22 cellular contexts compared by ENCODE assay signal in genomic region chr21:29801122-29801521, GRCh38.
DNase-seq lines count a peak whose midpoint lies in the region; ATAC-seq, FAIRE-seq and TF ChIP-seq lines count a peak whose summit lies in the region.
"Had no signal": no experiment of that assay in that cellular context is flagged by ENCODE, and none has a peak within 500 bp of the region (broad histone marks: within the 10 kb centered on the region; RNA-seq: fewer than 3 reads in every experiment).

No MANE protein-coding gene starts in this region.

- H2AFZ ChIP-seq in IMR-90 (replicated peaks; ENCODE audit: low read length, poor library complexity) (no peak overlapping the region), K562 (ENCODE audit: low read depth, low read length) (no peak overlapping the region), MM.1S (ENCODE audit: low read length) (no peak overlapping the region)

- no peak overlapping the region for H3K9ac ChIP-seq in IMR-90 (ENCODE audit: low read depth, low read length)
- H3K9ac ChIP-seq in K562 (ENCODE audit: insufficient read depth in 1 of 2, low read depth in 2 of 2, low read length in 2 of 2) = no peak overlapping the region
- no peak overlapping the region for H3K9ac ChIP-seq in MM.1S (ENCODE audit: low read length)
- H3K9ac ChIP-seq: BLaER1 treated with 17β-estradiol and CSF1 and Interleukin-3, amounts not matched to agents 10 nM and 100 nM had no signal

- no peak overlapping the region for H2AK5ac ChIP-seq in IMR-90 (ENCODE audit: low read depth, low read length)

- peaks cover 20% of the 10 kb centered on the region for H3K27me3 Mint-ChIP-seq in activated CD8-positive, alpha-beta T cell treated with anti-CD3 and anti-CD28 coated beads, Interleukin-2, amount 10 ng/mL, durations not matched to agents 7 days and 5 days (ENCODE audit: low read depth)

- H3K27ac ChIP-seq in IMR-90 (ENCODE audit: insufficient read depth, low read length) (no peak overlapping the region), K562 (ENCODE audit: extremely low read depth, low read depth, low read length) (no peak overlapping the region), MM.1S (ENCODE audit: low read length) (no peak overlapping the region)
- H3K27ac ChIP-seq: A549; BLaER1 treated with 17β-estradiol and CSF1 and Interleukin-3, amounts not matched to agents 10 nM and 100 nM; C4-2B had no signal

- TF ChIP-seq EP300 in K562 (IDR thresholded peaks at IDR 0.05; ENCODE audit: low read length) = no peak

- H2BK15ac ChIP-seq in IMR-90 (ENCODE audit: low read depth, low read length) = no peak overlapping the region

- no peak overlapping the region for H3K56ac ChIP-seq in IMR-90 (ENCODE audit: extremely low read depth, insufficient read depth, low read length)

- BruUV-seq in IMR-90 (replicated peaks; lab: Mats Ljungman, UMichigan) = no TSS peak
- BruUV-seq in K562 (replicated peaks; lab: Mats Ljungman, UMichigan) = no TSS peak

- intact Hi-C loops in IMR-90 (cut with micrococcal nuclease) = no loop called here
- intact Hi-C loops in K562 (cut with micrococcal nuclease) = no loop called here

- H3K4me3 Mint-ChIP-seq in activated CD8-positive, alpha-beta T cell treated with anti-CD3 and anti-CD28 coated beads, Interleukin-2, amount 10 ng/mL, durations not matched to agents 7 days and 5 days = no peak overlapping the region
- H3K4me3 Mint-ChIP-seq: B cell; CD4-positive, alpha-beta T cell; CD8-positive, alpha-beta T cell had no signal

- no peak overlapping the region for H3K14ac ChIP-seq in IMR-90 (replicated peaks; ENCODE audit: low read depth, low read length)

- H3K9me3 Mint-ChIP-seq in activated CD8-positive, alpha-beta T cell treated with anti-CD3 and anti-CD28 coated beads, Interleukin-2, amount 10 ng/mL, durations not matched to agents 7 days and 5 days (ENCODE audit: insufficient read depth) = no peaks in the 10 kb centered on the region
- H3K9me3 Mint-ChIP-seq: CD4-positive, alpha-beta T cell; CD8-positive, alpha-beta T cell had no signal

- H4K91ac ChIP-seq in IMR-90 (ENCODE audit: insufficient read depth, low read depth, low read length) = no peak overlapping the region

- H2AK9ac ChIP-seq in IMR-90 (replicated peaks; ENCODE audit: low read depth, low read length, poor library complexity) = no peak overlapping the region

- no peaks in the 10 kb centered on the region for H3K4me1 ChIP-seq in IMR-90 (ENCODE audit: control insufficient read depth, insufficient read depth, low read length)
- no peaks in the 10 kb centered on the region for H3K4me1 ChIP-seq in K562 (replicated peaks in 1 of 2; ENCODE audit: control insufficient read depth in 2 of 2, insufficient read depth in 2 of 2, low read length in 2 of 2)
- H3K4me1 ChIP-seq in MM.1S (ENCODE audit: low read length) = no peaks in the 10 kb centered on the region
- H3K4me1 ChIP-seq: A549; BLaER1 treated with 17β-estradiol and CSF1 and Interleukin-3, amounts not matched to agents 10 nM and 100 nM had no signal

- H3K79me2 ChIP-seq in K562 (ENCODE audit: control insufficient read depth, insufficient read depth, low read length) (no peaks in the 10 kb centered on the region), MM.1S (ENCODE audit: low read length) (no peaks in the 10 kb centered on the region)

- CTCF ChIA-PET in HEK293T (lab: Yijun Ruan, JAX) = no interaction called here
- CTCF ChIA-PET in IMR-90 (lab: Yijun Ruan, JAX) = no interaction called here
- CTCF ChIA-PET in K562 (lab: Yijun Ruan, JAX; ENCODE audit: low intra/inter-chr PET ratio) = no interaction called here
- CTCF ChIA-PET in activated CD8-positive, alpha-beta T cell treated with anti-CD3 and anti-CD28 coated beads, Interleukin-2, amount 10 ng/mL, durations not matched to agents 7 days and 5 days (lab: Charles Lee) = no interaction called here

- in situ Hi-C loops in IMR-90 (cut with MboI; ENCODE audit: low sequenced_read_pairs) (no loop called here), K562 (cut with MboI) (no loop called here)

- WGBS in IMR-90 (ENCODE audit: extremely low coverage in 2 of 2, insufficient read length in 1 of 2), 2 experiments = no CpG with 5 or more reads among the region's 4 CpGs
- WGBS in K562 (ENCODE audit: insufficient coverage, low coverage, missing lambda C conversion rate) = 5% methylated on average over 4 of the region's 4 CpGs

- no peak overlapping the region for H2BK20ac ChIP-seq in IMR-90 (ENCODE audit: low read depth, low read length)

- H3K9me1 ChIP-seq in IMR-90 (ENCODE audit: insufficient read depth, low read length) (no peaks in the 10 kb centered on the region), K562 (ENCODE audit: control insufficient read depth, insufficient read depth, low read length) (no peaks in the 10 kb centered on the region)

- no peak overlapping the region for H3K23ac ChIP-seq in IMR-90 (ENCODE audit: low read depth, low read length)

- no peaks in the 10 kb centered on the region for H3K36me3 Mint-ChIP-seq in activated CD8-positive, alpha-beta T cell treated with anti-CD3 and anti-CD28 coated beads, Interleukin-2, amount 10 ng/mL, durations not matched to agents 7 days and 5 days (ENCODE audit: low read depth)
- H3K36me3 Mint-ChIP-seq: CD8-positive, alpha-beta T cell had no signal

- no peak for FAIRE-seq in K562 (lab: Jason Lieb, UNC)
- FAIRE-seq: A549, D721Med, G401.6, GM12892, GM18507 had no signal

- H4K20me1 ChIP-seq in IMR-90 (ENCODE audit: insufficient read depth, low read length) = no peaks in the 10 kb centered on the region
- H4K20me1 ChIP-seq in K562 (replicated peaks; ENCODE audit: control insufficient read depth, insufficient read depth, low read length) = no peaks in the 10 kb centered on the region
- H4K20me1 ChIP-seq in MM.1S (ENCODE audit: insufficient read depth, low read length) = no peaks in the 10 kb centered on the region
- H4K20me1 ChIP-seq: BLaER1 treated with 17β-estradiol and CSF1 and Interleukin-3, amounts not matched to agents 10 nM and 100 nM had no signal

- POLR2A ChIA-PET in HEK293T (lab: Yijun Ruan, JAX) = no interaction called here
- POLR2A ChIA-PET in IMR-90 (lab: Charles Lee; ENCODE audit: unreplicated experiment) = no interaction called here
- POLR2A ChIA-PET in K562 (lab: Yijun Ruan, JAX) = interaction anchor here (1.1 kb wide), 1 partner anchor 166 kb away, joined by 4 read pairs; no protein-coding TSS in a partner anchor
- POLR2A ChIA-PET in activated CD8-positive, alpha-beta T cell treated with anti-CD3 and anti-CD28 coated beads, Interleukin-2, amount 10 ng/mL, durations not matched to agents 7 days and 5 days (lab: Charles Lee) = no interaction called here

- no peak overlapping the region for H4K8ac ChIP-seq in IMR-90 (ENCODE audit: low read depth in 2 of 2, low read length in 2 of 2)

- dilution Hi-C loops in IMR-90 (cut with HindIII; ENCODE audit: low sequenced_read_pairs, unreplicated experiment) = no loop called here

- H3K4me1 Mint-ChIP-seq in activated CD8-positive, alpha-beta T cell treated with anti-CD3 and anti-CD28 coated beads, Interleukin-2, amount 10 ng/mL, durations not matched to agents 7 days and 5 days (ENCODE audit: low read depth) = no peaks in the 10 kb centered on the region
- H3K4me1 Mint-ChIP-seq: B cell had no signal

- no peak overlapping the region for H2BK120ac ChIP-seq in IMR-90 (ENCODE audit: low read depth, low read length)

- H2BK5ac ChIP-seq in IMR-90 (ENCODE audit: low read depth, low read length, poor library complexity, severe bottlenecking) = no peak overlapping the region

- H3K36me3 ChIP-seq in IMR-90 (ENCODE audit: control insufficient read depth, insufficient read depth, low read length) = no peaks in the 10 kb centered on the region
- H3K36me3 ChIP-seq in K562 (ENCODE audit: control insufficient read depth, insufficient read depth, low read length) = no peaks in the 10 kb centered on the region
- H3K36me3 ChIP-seq in MM.1S (replicated peaks; ENCODE audit: insufficient read depth, low read length) = no peaks in the 10 kb centered on the region
- H3K36me3 ChIP-seq: BLaER1 treated with 17β-estradiol and CSF1 and Interleukin-3, amounts not matched to agents 10 nM and 100 nM had no signal

- no peaks in the 10 kb centered on the region for H3F3A ChIP-seq in MM.1S (ENCODE audit: insufficient read depth, low read length)

- no peak overlapping the region for H3K27ac Mint-ChIP-seq in activated CD8-positive, alpha-beta T cell treated with anti-CD3 and anti-CD28 coated beads, Interleukin-2, amount 10 ng/mL, durations not matched to agents 7 days and 5 days
- H3K27ac Mint-ChIP-seq: B cell; CD4-positive, alpha-beta T cell; CD8-positive, alpha-beta T cell had no signal

- H3K27me3 ChIP-seq in IMR-90 (ENCODE audit: control insufficient read depth, insufficient read depth, low read length) = peaks cover 1% of the 10 kb centered on the region; the same call in 1 of the 2 replicates
- H3K27me3 ChIP-seq in K562 (ENCODE audit: control insufficient read depth in 2 of 2, insufficient read depth in 2 of 2, low read length in 2 of 2) = no peaks in the 10 kb centered on the region
- no peaks in the 10 kb centered on the region for H3K27me3 ChIP-seq in MM.1S (replicated peaks; ENCODE audit: insufficient read depth, low read length)
- H3K27me3 ChIP-seq: BLaER1 treated with 17β-estradiol and CSF1 and Interleukin-3, amounts not matched to agents 10 nM and 100 nM had no signal

- DNase-seq in HEK293T (ENCODE audit: extremely low spot score) (no peak), IMR-90 (no peak), K562 (ENCODE audit: extremely low read depth in 1 of 4, low spot score in 3 of 4) (no peak), MM.1S (no peak)
- no peak for DNase-seq in activated CD4-positive, alpha-beta T cell treated with anti-CD3 and anti-CD28 coated beads for 4 hours
- no peak for DNase-seq in activated CD8-positive, alpha-beta T cell treated with anti-CD3 and anti-CD28 coated beads, Interleukin-2, amount 10 ng/mL, durations not matched to agents 7 days and 5 days
- DNase-seq: 8988T; AML-193; Caco-2; Calu3; CD4-positive, alpha-beta T cell; CD8-positive, alpha-beta T cell; DMS79 treated with DMSO at 0.1 percent for 48 hours; GF-D8 had no signal

- TF ChIP-seq RAD21 in IMR-90 (IDR thresholded peaks at IDR 0.05; ENCODE audit: low read length) (no peak), K562 (CRISPR knock-in tag; conservative IDR thresholded peaks at IDR 0.05 in 1 of 2, IDR thresholded peaks at IDR 0.05 in 1 of 2) (no peak)

- no peaks in the 10 kb centered on the region for H3K79me1 ChIP-seq in IMR-90 (ENCODE audit: low read depth in 1 of 2, low read length in 2 of 2)

- no peak overlapping the region for H3K4me3 ChIP-seq in IMR-90 (ENCODE audit: insufficient read depth, low read depth, low read length)
- H3K4me3 ChIP-seq in K562 = no peak overlapping the region
- H3K4me3 ChIP-seq in MM.1S (ENCODE audit: low read length) = no peak overlapping the region
- H3K4me3 ChIP-seq: A549; BLaER1 treated with 17β-estradiol and CSF1 and Interleukin-3, amounts not matched to agents 10 nM and 100 nM had no signal

- no peak for TF ChIP-seq POLR2A in IMR-90 (IDR thresholded peaks at IDR 0.05; ENCODE audit: low read depth, low read length)
- no peak for TF ChIP-seq POLR2A in K562 (conservative IDR thresholded peaks at IDR 0.05)

- H3K9me3 ChIP-seq in IMR-90 (ENCODE audit: control insufficient read depth, insufficient read depth, low read length) (no peaks in the 10 kb centered on the region), K562 (replicated peaks; ENCODE audit: control insufficient read depth, insufficient read depth, low read depth, low read length) (no peaks in the 10 kb centered on the region), MM.1S (replicated peaks; ENCODE audit: insufficient read depth, low read length) (no peaks in the 10 kb centered on the region)
- H3K9me3 ChIP-seq: A549; BLaER1 treated with 17β-estradiol and CSF1 and Interleukin-3, amounts not matched to agents 10 nM and 100 nM; Caco-2 had no signal

- no peak overlapping the region for H3K18ac ChIP-seq in IMR-90 (ENCODE audit: low read depth, low read length)

- no peak overlapping the region for H3K4ac ChIP-seq in IMR-90 (ENCODE audit: low read depth, low read length)

- H4K5ac ChIP-seq in IMR-90 (ENCODE audit: low read depth, low read length) = no peak overlapping the region

- H3K4me2 ChIP-seq in IMR-90 (ENCODE audit: low read depth, low read length) = no peak overlapping the region
- no peak overlapping the region for H3K4me2 ChIP-seq in K562 (ENCODE audit: insufficient read depth, low read length)
- no peak overlapping the region for H3K4me2 ChIP-seq in MM.1S (ENCODE audit: low read depth, low read length)
- H3K4me2 ChIP-seq: A549; BLaER1 treated with 17β-estradiol and CSF1 and Interleukin-3, amounts not matched to agents 10 nM and 100 nM had no signal

- TF ChIP-seq CTCF in IMR-90 (conservative IDR thresholded peaks at IDR 0.05; ENCODE audit: low read depth, low read length) (no peak), K562 (IDR thresholded peaks at IDR 0.05 in 2 of 3, conservative IDR thresholded peaks at IDR 0.05 in 1 of 3; ENCODE audit: insufficient read depth in 2 of 3, low read depth in 1 of 3, low read length in 3 of 3) (no peak), MM.1S (IDR thresholded peaks at IDR 0.05; ENCODE audit: low read length) (no peak)

- ATAC-seq in IMR-90 (ENCODE audit: low read depth) = no peak
- no peak for ATAC-seq in K562
- ATAC-seq in activated CD8-positive, alpha-beta T cell treated with anti-CD3 and anti-CD28 coated beads, Interleukin-2, amount 10 ng/mL, durations not matched to agents 7 days and 5 days = no peak
- ATAC-seq: A549; CD8-positive, alpha-beta T cell had no signal

- H3K9me2 ChIP-seq in MM.1S (replicated peaks; ENCODE audit: insufficient read depth, low read length) = no peaks in the 10 kb centered on the region
